20 cellular contexts compared by ENCODE assay signal in genomic region chr12:109566424-109566823, GRCh38.
"Had no signal": no experiment of that assay in that cellular context is flagged by ENCODE, and none has a peak within 500 bp of the region (broad histone marks: within the 10 kb centered on the region; RNA-seq: fewer than 3 reads in every experiment).

No MANE protein-coding gene starts in this region.

- H3K4me1 ChIP-seq: SJSA1 had no signal

- H3K27ac ChIP-seq: SJSA1, SK-N-MC had no signal

- H3K27me3 ChIP-seq: MG63, SJSA1 had no signal

- DNase-seq: IMR-90, Karpas-422, KG1, MG63, NCI-H1092 treated with DMSO at 0.1 percent for 48 hours, NCI-H1436, NCI-H187, NCI-H2029, NCI-H2081 treated with DMSO at 0.1 percent for 48 hours, NCI-H2171, NCI-H226, NCI-H446, NCI-H510A, NCI-H524 treated with DMSO at 0.1 percent for 48 hours, NCI-H69, NCI-H774, RPMI8226, SIG-M5 had no signal

- H3K9me3 ChIP-seq: MG63, SJSA1 had no signal

- H3K4me3 ChIP-seq: MG63, SJSA1, SK-N-MC had no signal

- H3K36me3 ChIP-seq: MG63 had no signal
